Comparison of ENCODE assay signal across 8 cellular contexts in the genomic region with DNA sequence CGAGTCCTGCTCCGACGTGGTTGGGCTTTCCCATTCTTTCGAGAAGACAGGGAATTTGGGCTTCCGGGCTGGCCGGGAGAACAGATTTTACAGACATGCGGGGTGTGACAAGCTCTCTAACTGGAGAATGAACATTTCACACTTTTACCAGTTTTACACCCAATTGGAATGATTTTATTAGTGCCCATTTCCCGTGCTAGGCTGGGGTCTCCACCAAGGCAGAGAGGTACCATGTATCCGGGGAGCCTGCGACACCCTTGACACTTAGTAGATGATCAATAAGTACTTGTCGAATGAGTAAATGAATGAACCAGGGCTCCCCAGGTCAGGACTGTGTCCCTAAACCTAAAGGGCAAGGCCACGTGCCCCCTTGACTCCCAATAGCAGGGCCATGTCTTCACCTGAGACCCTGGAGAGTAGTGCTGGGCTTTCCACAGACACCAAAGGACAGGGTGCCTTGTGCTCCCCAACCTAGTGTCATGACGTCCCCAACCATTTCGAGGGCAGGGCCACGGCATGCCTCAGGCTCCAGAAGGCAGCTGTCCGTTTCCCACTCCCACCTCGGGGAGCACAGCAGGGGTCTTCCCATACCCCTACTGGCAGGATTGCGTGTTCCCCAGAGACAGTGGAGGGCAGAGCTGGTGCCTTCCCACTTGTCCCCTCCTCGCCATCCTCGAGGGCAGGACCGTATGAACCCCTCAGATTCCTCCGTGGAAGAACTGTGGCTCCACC.
DNase-seq lines count a peak whose midpoint lies in the region; ATAC-seq and TF ChIP-seq lines count a peak whose summit lies in the region.

No MANE protein-coding gene starts in this region.

- TF ChIP-seq CTCF in DOHH2 (IDR thresholded peaks at IDR 0.05; ENCODE audit: low read depth, low read length, poor library complexity, severe bottlenecking), result no peak
- TF ChIP-seq CTCF in MM.1S (IDR thresholded peaks at IDR 0.05; ENCODE audit: low read length), result no peak

- H3K4me3 ChIP-seq in DOHH2 (ENCODE audit: low read length) (peak overlapping the region; percentile 90), MM.1S (ENCODE audit: low read length) (peak overlapping the region; percentile 66), adipocyte (ENCODE audit: low read length) (peak overlapping the region; percentile 92), iPS-20b (ENCODE audit: low read length) (peak overlapping the region; percentile 82)

- peaks cover 48% of the 10 kb centered on the region for H3K79me2 ChIP-seq in DOHH2 (ENCODE audit: control insufficient read depth, low read length)
- H3K79me2 ChIP-seq in MM.1S (ENCODE audit: low read length), result peaks cover 28% of the 10 kb centered on the region

- intact Hi-C loops in posterior cingulate gyrus (cut with DNase I), result loop anchor here (2.0 kb wide), 2 partner anchors 27 to 359 kb away; a partner anchor contains a TSS

- peaks cover 35% of the 10 kb centered on the region for H3K4me1 ChIP-seq in DOHH2 (ENCODE audit: control insufficient read depth, low read length)
- H3K4me1 ChIP-seq in MM.1S (ENCODE audit: low read length), result peaks cover 6% of the 10 kb centered on the region; the same call in 1 of the 2 replicates
- peaks cover 45% of the 10 kb centered on the region for H3K4me1 ChIP-seq in adipocyte (ENCODE audit: control insufficient read depth, insufficient read depth, low read length)
- H3K4me1 ChIP-seq in iPS-20b (ENCODE audit: insufficient read depth, low read length), result peaks cover 13% of the 10 kb centered on the region; the same call in 1 of the 2 replicates

- H3K9me2 ChIP-seq in DOHH2 (replicated peaks; ENCODE audit: control insufficient read depth, low read length), result no peaks in the 10 kb centered on the region
- no peaks in the 10 kb centered on the region for H3K9me2 ChIP-seq in MM.1S (replicated peaks; ENCODE audit: insufficient read depth, low read length)

- ATAC-seq in GM18520 (IDR thresholded peaks at IDR 0.05; ENCODE audit: unreplicated experiment), result no peak

- H3F3A ChIP-seq in DOHH2 (ENCODE audit: control insufficient read depth, insufficient read depth) (0 out of 2 replicates have a peak, but pooled peaks cover 2% of the 10 kb centered on the region), MM.1S (ENCODE audit: insufficient read depth, low read length) (no peaks in the 10 kb centered on the region)

- H3K9me3 ChIP-seq in DOHH2 (ENCODE audit: control insufficient read depth, insufficient read depth, low read length), result no peaks in the 10 kb centered on the region
- no peaks in the 10 kb centered on the region for H3K9me3 ChIP-seq in MM.1S (replicated peaks; ENCODE audit: insufficient read depth, low read length)
- H3K9me3 ChIP-seq in adipocyte (ENCODE audit: control insufficient read depth, low read length), result no peaks in the 10 kb centered on the region
- H3K9me3 ChIP-seq in iPS-20b (ENCODE audit: insufficient read depth, low read depth, low read length), result no peaks in the 10 kb centered on the region

- H3K27me3 ChIP-seq in DOHH2 (ENCODE audit: control insufficient read depth, low read length) (no peaks in the 10 kb centered on the region), MM.1S (replicated peaks; ENCODE audit: insufficient read depth, low read length) (no peaks in the 10 kb centered on the region), adipocyte (replicated peaks; ENCODE audit: control insufficient read depth, insufficient read depth, low read length) (no peaks in the 10 kb centered on the region), iPS-20b (ENCODE audit: insufficient read depth, low read length) (no peaks in the 10 kb centered on the region; the same call in 1 of the 2 replicates)

- H3K4me2 ChIP-seq in DOHH2 (ENCODE audit: low read length) (peak overlapping the region; percentile 65), MM.1S (ENCODE audit: low read depth, low read length) (peak overlapping the region; percentile 96)

- H2AFZ ChIP-seq in MM.1S (ENCODE audit: low read length), result peak overlapping the region; percentile 75

- peak; percentile 20 for DNase-seq in MM.1S
- DNase-seq in adipocyte (ENCODE audit: low read depth), result peak; percentile 15
- DNase-seq in stimulated activated CD8-positive, alpha-beta memory T cell treated with anti-CD3 and anti-CD28 coated beads, Interleukin-4, amount 100 ng/mL, for 48 hours, result peak; percentile 54
- DNase-seq in NCI-H1436 (lab: John Stamatoyannopoulos, UW), result no peak
- no peak for DNase-seq in posterior cingulate gyrus

- H4K20me1 ChIP-seq in DOHH2 (ENCODE audit: control insufficient read depth, insufficient read depth, low read depth, low read length), result 0 out of 2 replicates have a peak, but pooled peaks cover 3% of the 10 kb centered on the region
- no peaks in the 10 kb centered on the region for H4K20me1 ChIP-seq in MM.1S (ENCODE audit: insufficient read depth, low read length)

- H3K9ac ChIP-seq in MM.1S (ENCODE audit: low read length) (peak overlapping the region; percentile 51; the same call in 1 of the 2 replicates), adipocyte (ENCODE audit: low read length) (peak overlapping the region; percentile 93), iPS-20b (ENCODE audit: low read depth, low read length) (peak overlapping the region; percentile 83)

- H3K27ac ChIP-seq in DOHH2 (ENCODE audit: low read depth, low read length) (peak overlapping the region; percentile 37), MM.1S (ENCODE audit: low read length) (peak overlapping the region; percentile 12; the same call in 1 of the 2 replicates), iPS-20b (ENCODE audit: low read length) (peak overlapping the region; percentile 58)

- H3K36me3 ChIP-seq in DOHH2 (ENCODE audit: control insufficient read depth, low read length) (peaks cover 67% of the 10 kb centered on the region), MM.1S (replicated peaks; ENCODE audit: insufficient read depth, low read length) (no peaks in the 10 kb centered on the region), adipocyte (ENCODE audit: control insufficient read depth, insufficient read depth, low read length, severe bottlenecking) (peaks cover 37% of the 10 kb centered on the region), iPS-20b (ENCODE audit: insufficient read depth, low read depth, low read length) (peaks cover 39% of the 10 kb centered on the region)

Comparison
In these comparisons a context has a peak if more than half of its experiments do, and no peak if none do; other contexts are left out.
1. DNase-seq: peak in MM.1S (single experiment), adipocyte (single experiment) and stimulated activated CD8-positive, alpha-beta memory T cell treated with anti-CD3 and anti-CD28 coated beads, Interleukin-4, amount 100 ng/mL, for 48 hours (single experiment); none in NCI-H1436 (single experiment) and posterior cingulate gyrus (0 of 10).
2. Peak in every context shown above with its lines, with median percentiles within 50 percentile points of each other: H3K27ac ChIP-seq, H3K4me3 ChIP-seq and H3K9ac ChIP-seq.